ENCODE assay signal across 8 cellular contexts in the genomic region with DNA sequence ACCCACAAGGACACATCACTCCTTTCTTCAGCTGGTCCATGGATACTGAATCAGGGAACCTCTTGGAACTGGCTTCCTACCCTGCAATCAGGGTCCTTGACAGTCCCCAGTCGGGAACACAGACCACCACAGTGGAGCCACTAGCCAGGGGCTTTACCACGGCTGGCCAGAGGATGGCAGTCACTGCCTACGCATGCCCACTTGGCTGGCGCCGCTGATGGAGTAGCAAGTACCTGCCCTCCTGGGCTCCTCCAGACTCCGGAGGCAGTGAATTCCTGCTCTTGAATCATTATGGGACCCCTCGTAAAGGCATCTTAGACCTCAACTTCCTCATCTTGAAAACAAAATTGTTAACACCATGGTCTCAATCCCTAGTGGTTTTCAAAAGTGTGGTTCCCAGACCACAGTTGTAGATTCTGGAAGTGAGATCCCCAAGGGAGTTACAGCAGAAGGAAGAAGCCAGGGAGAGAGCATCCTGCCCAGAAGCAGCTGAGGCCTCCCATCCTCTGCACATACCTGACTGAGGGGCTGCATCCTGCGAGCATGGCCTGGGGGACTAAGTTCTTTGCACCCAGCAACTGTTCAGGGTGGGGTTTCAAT. TPM values are rescaled to one million over a fixed set of nuclear protein-coding genes. Genes with fewer than 3 reads are reported as not detected.
DNase-seq lines count a peak whose midpoint lies in the region; ATAC-seq and TF ChIP-seq lines count a peak whose summit lies in the region.

No MANE protein-coding gene starts in this region.

- H3K9me3 Mint-ChIP-seq in MCF 10A (ENCODE audit: unreplicated experiment) = no peaks in the 10 kb centered on the region

- no TSS peak for BruUV-seq in MCF 10A (replicated peaks; lab: Mats Ljungman, UMichigan)

- H3K27me3 Mint-ChIP-seq in MCF 10A (ENCODE audit: insufficient read depth, unreplicated experiment) = no peaks in the 10 kb centered on the region

- intact Hi-C loops in MCF 10A (cut with micrococcal nuclease) = loop anchor here (1.0 to 5.0 kb wide), 5 partner anchors 107 to 399 kb away; a partner anchor contains a TSS

- H3K4me3 Mint-ChIP-seq in MCF 10A (ENCODE audit: unreplicated experiment) = no peak overlapping the region

- POLR2A ChIA-PET in MCF 10A (lab: Yijun Ruan, JAX) = no interaction called here

- TF ChIP-seq CTCF in MCF 10A (IDR thresholded peaks at IDR 0.05; ENCODE audit: unreplicated experiment) = peak; percentile 90

- no peak overlapping the region for H3K27ac Mint-ChIP-seq in MCF 10A (ENCODE audit: low read depth, unreplicated experiment)

- ATAC-seq in GM18870 (IDR thresholded peaks at IDR 0.05; ENCODE audit: unreplicated experiment) = no peak

- H3K36me3 Mint-ChIP-seq in MCF 10A (ENCODE audit: insufficient read depth, unreplicated experiment) = no peaks in the 10 kb centered on the region

- CTCF ChIA-PET in MCF 10A (lab: Yijun Ruan, JAX) = interaction anchor here (0.6 to 13.1 kb wide), 31 partner anchors 9 to 1899 kb away, joined by 3 to 222 read pairs (median 4); a partner anchor contains a TSS

- H3K4me1 Mint-ChIP-seq in MCF 10A (ENCODE audit: insufficient read depth, unreplicated experiment) = no peaks in the 10 kb centered on the region

- DNase-seq in activated naive CD4-positive, alpha-beta T cell treated with Interleukin-2 at 50 U/mL for 16 hours = peak; percentile 42
- no peak for DNase-seq in activated naive CD4-positive, alpha-beta T cell (lab: John Stamatoyannopoulos, UW)
- DNase-seq in NCI-H146 (lab: John Stamatoyannopoulos, UW) = peak; percentile 48
- DNase-seq in T-helper 2 cell = peak in 3 of 5 experiments; percentile 21 to 52 (median 30)
- peak; percentile 68 for DNase-seq in MCF 10A (ENCODE audit: unreplicated experiment)
- peak; percentile 71 for DNase-seq in inferior parietal cortex (ENCODE audit: extremely low spot score)
- peak; percentile 2 to 34 for DNase-seq in stimulated activated CD4-positive, alpha-beta T cell treated with anti-CD3 and anti-CD28 coated beads, Interleukin-1b, Interleukin-23, amount 100 ng/mL, for 4 hours (ENCODE audit: low read depth in 2 of 2)

RNA-seq across cellular contexts. Expression of a gene that starts 9.1 kb away (rescaled TPM):
- 54.3 and 56.2 TPM in 2 replicates for total RNA-seq in MCF 10A (2022)

RNA-seq across cellular contexts. Expression of a gene that starts 31.6 kb away (rescaled TPM):
- not detected in 2 replicates for total RNA-seq in MCF 10A (2022)

RNA-seq across cellular contexts. Expression of a gene that starts 44.2 kb away (rescaled TPM):
- total RNA-seq in MCF 10A (2022) = not detected in 2 replicates

Comparison
In these comparisons a context has a peak if more than half of its experiments do, and no peak if none do; other contexts are left out.
1. DNase-seq: peak in activated naive CD4-positive, alpha-beta T cell treated with Interleukin-2 at 50 U/mL for 16 hours (single experiment), NCI-H146 (single experiment), T-helper 2 cell (3 of 5), MCF 10A (single experiment), inferior parietal cortex (single experiment) and stimulated activated CD4-positive, alpha-beta T cell treated with anti-CD3 and anti-CD28 coated beads, Interleukin-1b, Interleukin-23, amount 100 ng/mL, for 4 hours (2 of 2); none in activated naive CD4-positive, alpha-beta T cell (0 of 4).